Comparison of ENCODE assay signal across 15 cellular contexts in the genomic region with DNA sequence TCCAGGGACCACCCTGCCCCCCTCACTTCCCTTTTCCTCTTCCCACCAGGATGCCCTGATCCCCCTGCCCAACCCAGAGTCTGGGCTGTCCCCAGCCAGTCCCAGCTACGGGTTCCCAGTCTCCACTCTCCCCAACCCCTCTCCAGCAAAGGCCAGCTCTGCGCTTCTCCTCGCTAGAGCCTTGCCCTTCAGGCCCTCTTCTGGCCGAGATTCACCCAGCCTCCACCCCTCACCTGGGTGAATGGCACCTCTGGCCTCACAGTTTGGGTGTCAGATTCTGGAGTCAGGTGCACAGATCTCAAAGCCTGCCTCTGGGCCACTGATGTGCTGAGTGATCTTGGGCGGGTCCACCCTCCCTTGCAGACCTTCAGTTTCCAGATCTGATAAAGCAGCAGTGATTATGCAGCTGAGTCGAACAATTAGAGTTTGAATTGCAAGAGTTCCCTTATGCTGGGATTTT.
A peak's percentile ranks its signal among the peaks of the same experiment; 100 is the strongest.
DNase-seq lines count a peak whose midpoint lies in the region; ATAC-seq and TF ChIP-seq lines count a peak whose summit lies in the region.
"Had no signal": no experiment of that assay in that cellular context is flagged by ENCODE, and none has a peak within 500 bp of the region (broad histone marks: within the 10 kb centered on the region; RNA-seq: fewer than 3 reads in every experiment).

No MANE protein-coding gene starts in this region.

- H3K4me3 ChIP-seq in iPS-20b (ENCODE audit: low read length) = peak overlapping the region; percentile 26; the same call in 1 of the 2 replicates
- H3K4me3 ChIP-seq: colonic mucosa, MG63, prostate gland, uterus had no signal

- H3K4me3 Mint-ChIP-seq in activated T-cell treated with anti-CD3 and anti-CD28 coated beads, Interleukin-2, amount 50 U/mL, for 4 hours = no peak overlapping the region
- no peak overlapping the region for H3K4me3 Mint-ChIP-seq in stimulated activated naive B cell treated with anti-CD40 and anti-IgM and Interleukin-4, amounts not matched to agents 10 μg/mL and 1 μg/mL and 100 μg/mL, for 72 hours
- H3K4me3 Mint-ChIP-seq: activated naive CD8-positive, alpha-beta T cell treated with anti-CD3 and anti-CD28 coated beads, Interleukin-2, amount 10 ng/mL, durations not matched to agents 7 days and 5 days had no signal

- ATAC-seq in activated T-cell treated with anti-CD3 and anti-CD28 coated beads, Interleukin-2, amount 50 U/mL, for 4 hours = peak; percentile 13 to 24
- ATAC-seq in SK-N-SH treated with all-trans-retinoic acid at 6 μM for 48 hours = peak; percentile 14; the same call in 2 of the 3 replicates
- ATAC-seq in stimulated activated naive B cell treated with anti-CD40 and anti-IgM and Interleukin-4, amounts not matched to agents 10 μg/mL and 1 μg/mL and 100 μg/mL, for 72 hours (replicated peaks) = peak; percentile 23 to 26

- H3K36me3 Mint-ChIP-seq in activated T-cell treated with anti-CD3 and anti-CD28 coated beads, Interleukin-2, amount 50 U/mL, for 4 hours (ENCODE audit: insufficient read depth) = no peaks in the 10 kb centered on the region
- H3K36me3 Mint-ChIP-seq in stimulated activated naive B cell treated with anti-CD40 and anti-IgM and Interleukin-4, amounts not matched to agents 10 μg/mL and 1 μg/mL and 100 μg/mL, for 72 hours = no peaks in the 10 kb centered on the region
- H3K36me3 Mint-ChIP-seq: activated naive CD8-positive, alpha-beta T cell treated with anti-CD3 and anti-CD28 coated beads, Interleukin-2, amount 10 ng/mL, durations not matched to agents 7 days and 5 days had no signal

- H3K9ac ChIP-seq in iPS-20b (ENCODE audit: low read depth, low read length) = peak overlapping the region; percentile 43; the same call in 1 of the 2 replicates

- no peaks in the 10 kb centered on the region for H3K27me3 Mint-ChIP-seq in activated T-cell treated with anti-CD3 and anti-CD28 coated beads, Interleukin-2, amount 50 U/mL, for 4 hours (ENCODE audit: low read depth)
- peaks cover 39 to 43% of the 10 kb centered on the region in 2 donors for H3K27me3 Mint-ChIP-seq in stimulated activated naive B cell treated with anti-CD40 and anti-IgM and Interleukin-4, amounts not matched to agents 10 μg/mL and 1 μg/mL and 100 μg/mL, for 72 hours

- no peaks in the 10 kb centered on the region for H3K9me3 Mint-ChIP-seq in activated T-cell treated with anti-CD3 and anti-CD28 coated beads, Interleukin-2, amount 50 U/mL, for 4 hours
- no peaks in the 10 kb centered on the region for H3K9me3 Mint-ChIP-seq in stimulated activated naive B cell treated with anti-CD40 and anti-IgM and Interleukin-4, amounts not matched to agents 10 μg/mL and 1 μg/mL and 100 μg/mL, for 72 hours
- H3K9me3 Mint-ChIP-seq: activated naive CD8-positive, alpha-beta T cell treated with anti-CD3 and anti-CD28 coated beads, Interleukin-2, amount 10 ng/mL, durations not matched to agents 7 days and 5 days had no signal

- H3K36me3 ChIP-seq in iPS-20b (ENCODE audit: insufficient read depth, low read depth, low read length) = no peaks in the 10 kb centered on the region
- H3K36me3 ChIP-seq: colonic mucosa, MG63, prostate gland, uterus had no signal

- peaks cover 6% of the 10 kb centered on the region for H3K4me1 ChIP-seq in iPS-20b (ENCODE audit: insufficient read depth, low read length)
- H3K4me1 ChIP-seq: colonic mucosa, prostate gland, uterus had no signal

- no peak overlapping the region for H3K27ac Mint-ChIP-seq in stimulated activated naive B cell treated with anti-CD40 and anti-IgM and Interleukin-4, amounts not matched to agents 10 μg/mL and 1 μg/mL and 100 μg/mL, for 72 hours

- no peak for DNase-seq in activated T-cell treated with anti-CD3 and anti-CD28 coated beads, Interleukin-2, amount 50 U/mL, for 4 hours
- DNase-seq in activated T-cell treated with anti-CD3 and anti-CD28 coated beads, Interleukin-2, amount 50 U/mL, for 48 hours = no peak
- no peak for DNase-seq in stimulated activated naive B cell treated with anti-CD40 and anti-IgM and Interleukin-4, amounts not matched to agents 10 μg/mL and 1 μg/mL and 100 μg/mL, for 72 hours
- DNase-seq in NCI-H1436 (lab: John Stamatoyannopoulos, UW) = no peak
- DNase-seq in UCSD-AML1 (lab: John Stamatoyannopoulos, UW; ENCODE audit: unreplicated experiment) = no peak
- no peak for DNase-seq in SKM-1 treated with dmso at 0.1 percent for 144 hours (lab: John Stamatoyannopoulos, UW; ENCODE audit: unreplicated experiment)
- DNase-seq: midbrain, NCI-H2227 treated with DMSO at 0.1 percent for 48 hours had no signal

- H3K27ac ChIP-seq in iPS-20b (ENCODE audit: low read length) = no peak overlapping the region
- H3K27ac ChIP-seq: colonic mucosa, prostate gland, uterus had no signal

- H3K9me3 ChIP-seq in iPS-20b (ENCODE audit: insufficient read depth, low read depth, low read length) = no peaks in the 10 kb centered on the region
- H3K9me3 ChIP-seq: colonic mucosa, MG63, prostate gland, uterus had no signal

- peaks cover 39% of the 10 kb centered on the region for H3K27me3 ChIP-seq in iPS-20b (ENCODE audit: insufficient read depth, low read length)
- H3K27me3 ChIP-seq: colonic mucosa, MG63, uterus had no signal

- peaks cover 13% of the 10 kb centered on the region for H3K4me1 Mint-ChIP-seq in activated T-cell treated with anti-CD3 and anti-CD28 coated beads, Interleukin-2, amount 50 U/mL, for 4 hours (ENCODE audit: low read depth)
- H3K4me1 Mint-ChIP-seq in stimulated activated naive B cell treated with anti-CD40 and anti-IgM and Interleukin-4, amounts not matched to agents 10 μg/mL and 1 μg/mL and 100 μg/mL, for 72 hours = peaks cover 9 to 15% of the 10 kb centered on the region in 2 donors

TF ChIP-seq in SK-N-SH treated with all-trans-retinoic acid at 6 μM for 48 hours, 23 proteins besides CTCF, POLR2A, EP300 and RAD21:
- TF ChIP-seq ARNTL (CRISPR knock-in tag; IDR thresholded peaks at IDR 0.05; ENCODE audit: borderline replicate concordance, low read depth) (no peak), OSR1 (CRISPR knock-in tag; IDR thresholded peaks at IDR 0.05) (no peak), SNAI2 (CRISPR knock-in tag; IDR thresholded peaks at IDR 0.05) (no peak), PPARA (CRISPR knock-in tag; IDR thresholded peaks at IDR 0.05; ENCODE audit: borderline replicate concordance) (no peak), ZNF70 (CRISPR knock-in tag; IDR thresholded peaks at IDR 0.05) (no peak)
